ENCODE assay signal across 1 cellular context in the genomic region with DNA sequence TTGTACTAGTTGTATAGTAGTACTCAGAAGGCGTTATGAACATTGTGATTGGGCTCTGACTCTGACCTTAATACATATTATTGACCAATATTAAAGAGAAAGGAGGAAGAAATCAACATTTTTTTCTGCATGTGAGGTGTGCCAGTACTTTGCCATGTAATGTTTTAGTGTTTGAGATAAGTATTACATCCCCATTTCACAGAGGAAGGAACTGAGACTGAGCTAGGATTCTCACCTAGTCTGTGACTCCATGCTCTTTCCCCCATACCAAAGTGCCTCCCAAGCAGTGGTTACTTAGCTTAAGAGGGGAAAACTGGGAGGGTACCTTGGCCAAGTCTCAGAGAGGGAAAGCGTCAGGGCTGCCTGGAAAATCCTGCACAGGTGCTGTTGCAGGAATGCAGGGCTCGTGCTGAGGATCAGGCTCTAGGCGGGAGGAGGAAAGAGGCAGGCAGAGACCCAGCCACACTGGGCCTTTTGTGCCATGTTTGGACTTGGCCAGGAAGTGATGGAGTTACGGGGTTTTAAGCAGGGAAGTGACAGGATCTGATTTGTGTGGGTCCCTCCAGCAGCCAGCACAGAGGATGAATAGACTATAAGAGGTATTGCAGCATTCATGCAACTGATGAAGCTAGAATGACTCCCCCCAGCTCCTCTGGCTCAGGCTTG.
A peak's percentile ranks its signal among the peaks of the same experiment; 100 is the strongest.
TF ChIP-seq lines count a peak whose summit lies in the region.

No MANE protein-coding gene starts in this region.

TF ChIP-seq in K562, 482 proteins besides CTCF, POLR2A, EP300 and RAD21:
- TF ChIP-seq RBFOX2 (IDR thresholded peaks at IDR 0.05; ENCODE audit: low read depth, low read length) (no peak), HMBOX1 (IDR thresholded peaks at IDR 0.05) (no peak), PYGO2 (tag; IDR thresholded peaks at IDR 0.05) (no peak), ZNF140 (CRISPR knock-in tag; IDR thresholded peaks at IDR 0.05) (no peak), NR3C1 (CRISPR knock-in tag; IDR thresholded peaks at IDR 0.05) (no peak), BCOR (IDR thresholded peaks at IDR 0.05) (no peak), JUNB (CRISPR knock-in tag; conservative IDR thresholded peaks at IDR 0.05) (no peak), C11orf30 (IDR thresholded peaks at IDR 0.05; ENCODE audit: low read depth) (no peak), POLR2G (IDR thresholded peaks at IDR 0.05; ENCODE audit: low read depth, low read length) (peak; percentile 39), ZNF766 (CRISPR knock-in tag; conservative IDR thresholded peaks at IDR 0.05) (no peak), IRF9 (tag; IDR thresholded peaks at IDR 0.05) (no peak), PHF21A (IDR thresholded peaks at IDR 0.05; ENCODE audit: borderline replicate concordance, low read depth) (no peak), E2F6 (IDR thresholded peaks at IDR 0.05; ENCODE audit: borderline replicate concordance in 1 of 2, extremely low read depth in 1 of 2, insufficient read depth in 1 of 2, insufficient read length in 1 of 2, low read depth in 1 of 2, low read length in 1 of 2, poor library complexity in 1 of 2, severe bottlenecking in 1 of 2) (no peak), RBM39 (optimal IDR thresholded peaks at IDR 0.05; ENCODE audit: low read depth, low read length) (no peak), ZNF431 (CRISPR knock-in tag; IDR thresholded peaks at IDR 0.05) (0 out of 2 replicates have a peak, but pooled peaks have one; percentile 23), PCBP2 (IDR thresholded peaks at IDR 0.05; ENCODE audit: low read depth, low read length, poor library complexity, severe bottlenecking) (no peak), EHMT2 (IDR thresholded peaks at IDR 0.05) (no peak), RBM25 (IDR thresholded peaks at IDR 0.05; ENCODE audit: low read depth, low read length, severe bottlenecking) (peak; percentile 38), TRIM25 (IDR thresholded peaks at IDR 0.05; ENCODE audit: borderline replicate concordance) (no peak), CBX1 (IDR thresholded peaks at IDR 0.05; ENCODE audit: low read depth) (no peak), KAT8 (IDR thresholded peaks at IDR 0.05; ENCODE audit: low read depth) (no peak), NELFE (IDR thresholded peaks at IDR 0.05; ENCODE audit: insufficient read depth, insufficient read length) (no peak), ZNF212 (CRISPR knock-in tag; IDR thresholded peaks at IDR 0.05) (no peak)
- TF ChIP-seq, protein P1, sequence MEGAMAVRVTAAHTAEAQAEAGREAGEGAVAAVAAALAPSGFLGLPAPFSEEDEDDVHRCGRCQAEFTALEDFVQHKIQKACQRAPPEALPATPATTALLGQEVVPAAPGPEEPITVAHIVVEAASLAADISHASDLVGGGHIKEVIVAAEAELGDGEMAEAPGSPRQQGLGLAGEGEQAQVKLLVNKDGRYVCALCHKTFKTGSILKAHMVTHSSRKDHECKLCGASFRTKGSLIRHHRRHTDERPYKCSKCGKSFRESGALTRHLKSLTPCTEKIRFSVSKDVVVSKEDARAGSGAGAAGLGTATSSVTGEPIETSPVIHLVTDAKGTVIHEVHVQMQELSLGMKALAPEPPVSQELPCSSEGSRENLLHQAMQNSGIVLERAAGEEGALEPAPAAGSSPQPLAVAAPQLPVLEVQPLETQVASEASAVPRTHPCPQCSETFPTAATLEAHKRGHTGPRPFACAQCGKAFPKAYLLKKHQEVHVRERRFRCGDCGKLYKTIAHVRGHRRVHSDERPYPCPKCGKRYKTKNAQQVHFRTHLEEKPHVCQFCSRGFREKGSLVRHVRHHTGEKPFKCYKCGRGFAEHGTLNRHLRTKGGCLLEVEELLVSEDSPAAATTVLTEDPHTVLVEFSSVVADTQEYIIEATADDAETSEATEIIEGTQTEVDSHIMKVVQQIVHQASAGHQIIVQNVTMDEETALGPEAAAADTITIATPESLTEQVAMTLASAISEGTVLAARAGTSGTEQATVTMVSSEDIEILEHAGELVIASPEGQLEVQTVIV (CRISPR knock-in tag; IDR thresholded peaks at IDR 0.05; ENCODE audit: borderline replicate concordance), result no peak
- TF ChIP-seq, protein P2, sequence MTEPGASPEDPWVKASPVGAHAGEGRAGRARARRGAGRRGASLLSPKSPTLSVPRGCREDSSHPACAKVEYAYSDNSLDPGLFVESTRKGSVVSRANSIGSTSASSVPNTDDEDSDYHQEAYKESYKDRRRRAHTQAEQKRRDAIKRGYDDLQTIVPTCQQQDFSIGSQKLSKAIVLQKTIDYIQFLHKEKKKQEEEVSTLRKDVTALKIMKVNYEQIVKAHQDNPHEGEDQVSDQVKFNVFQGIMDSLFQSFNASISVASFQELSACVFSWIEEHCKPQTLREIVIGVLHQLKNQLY (CRISPR knock-in tag; conservative IDR thresholded peaks at IDR 0.05), result no peak
